Comparison of ENCODE assay signal across 15 cellular contexts in genomic region chr11:9914064-9914463, GRCh38.
DNase-seq lines count a peak whose midpoint lies in the region; ATAC-seq and TF ChIP-seq lines count a peak whose summit lies in the region.
"Had no signal": no experiment of that assay in that cellular context is flagged by ENCODE, and none has a peak within 500 bp of the region (broad histone marks: within the 10 kb centered on the region; RNA-seq: fewer than 3 reads in every experiment).

No MANE protein-coding gene starts in this region.

- peaks cover 0 to 7% (median 0%) of the 10 kb centered on the region in 9 donors for H3K36me3 ChIP-seq in heart left ventricle

- no peaks in the 10 kb centered on the region for H3K9me3 Mint-ChIP-seq in osteocyte (ENCODE audit: unreplicated experiment)
- H3K9me3 Mint-ChIP-seq: CD8-positive, alpha-beta memory T cell had no signal

- peaks cover 10% of the 10 kb centered on the region for H3K36me3 Mint-ChIP-seq in osteocyte (ENCODE audit: unreplicated experiment)

- H3K4me1 Mint-ChIP-seq in osteocyte (ENCODE audit: unreplicated experiment), result peaks cover 14% of the 10 kb centered on the region
- H3K4me1 Mint-ChIP-seq: CD8-positive, alpha-beta memory T cell had no signal

- no peaks in the 10 kb centered on the region for H3K4me1 ChIP-seq in heart left ventricle

- no peak for TF ChIP-seq POLR2A in heart left ventricle (IDR thresholded peaks at IDR 0.05)

- H3K4me3 ChIP-seq in fibroblast of the aortic adventitia (ENCODE audit: low read depth, low read length) (no peak overlapping the region), heart left ventricle (no peak overlapping the region)
- H3K4me3 ChIP-seq: A549, GM12878, GM23248 had no signal

- H3K9me3 ChIP-seq in heart left ventricle, result no peaks in the 10 kb centered on the region

- intact Hi-C loops in heart left ventricle (cut with DNase I) (no loop called here), Right ventricle myocardium superior (cut with DNase I) (no loop called here)

- DNase-seq in EH (ENCODE audit: low read depth) (peak; percentile 17), amniotic epithelial cell (ENCODE audit: low read depth) (peak; percentile 53), fibroblast of the aortic adventitia (ENCODE audit: low read depth) (peak; percentile 33), osteocyte (ENCODE audit: extremely low spot score, unreplicated experiment) (no peak), T1000 (lab: John Stamatoyannopoulos, UW) (no peak), heart left ventricle (no peak), DMS79 (lab: John Stamatoyannopoulos, UW) (no peak), Right ventricle myocardium superior (no peak)
- DNase-seq: CD8-positive, alpha-beta memory T cell; DMS53; GM23248 had no signal

- ATAC-seq in heart left ventricle (no peak), Right ventricle myocardium superior (ENCODE audit: poor library complexity) (no peak)
- ATAC-seq: A549, GM12878, HCT116, HepG2 had no signal

- TF ChIP-seq CTCF in fibroblast of the aortic adventitia (IDR thresholded peaks at IDR 0.05; ENCODE audit: insufficient read depth, low read length), result no peak
- no peak for TF ChIP-seq CTCF in osteocyte (IDR thresholded peaks at IDR 0.05)
- TF ChIP-seq CTCF in heart left ventricle (IDR thresholded peaks at IDR 0.05), result no peak

- no peak overlapping the region for H3K27ac ChIP-seq in heart left ventricle
- H3K27ac ChIP-seq: GM23248 had no signal

- H3K4me3 Mint-ChIP-seq in osteocyte (ENCODE audit: unreplicated experiment), result no peak overlapping the region
- H3K4me3 Mint-ChIP-seq: CD8-positive, alpha-beta memory T cell had no signal

- 71 to 92% (median 89%) methylated on average over 2 of the region's 2 CpGs for WGBS in heart left ventricle, 4 donors

- no peaks in the 10 kb centered on the region for H3K27me3 ChIP-seq in heart left ventricle

- H3K27ac Mint-ChIP-seq in osteocyte (ENCODE audit: unreplicated experiment), result peak overlapping the region; percentile 2
- H3K27ac Mint-ChIP-seq: CD8-positive, alpha-beta memory T cell had no signal

- H3K27me3 Mint-ChIP-seq in osteocyte (ENCODE audit: unreplicated experiment), result no peaks in the 10 kb centered on the region
- H3K27me3 Mint-ChIP-seq: CD8-positive, alpha-beta memory T cell had no signal

Comparison
In these comparisons a context has a peak if more than half of its experiments do, and no peak if none do; other contexts are left out.
1. DNase-seq: peak in EH (single experiment), amniotic epithelial cell (single experiment) and fibroblast of the aortic adventitia (single experiment); none in osteocyte (single experiment), T1000 (single experiment), heart left ventricle (0 of 5), DMS79 (single experiment) and Right ventricle myocardium superior (single experiment).